ENCODE assay signal across 11 cellular contexts in the genomic region with DNA sequence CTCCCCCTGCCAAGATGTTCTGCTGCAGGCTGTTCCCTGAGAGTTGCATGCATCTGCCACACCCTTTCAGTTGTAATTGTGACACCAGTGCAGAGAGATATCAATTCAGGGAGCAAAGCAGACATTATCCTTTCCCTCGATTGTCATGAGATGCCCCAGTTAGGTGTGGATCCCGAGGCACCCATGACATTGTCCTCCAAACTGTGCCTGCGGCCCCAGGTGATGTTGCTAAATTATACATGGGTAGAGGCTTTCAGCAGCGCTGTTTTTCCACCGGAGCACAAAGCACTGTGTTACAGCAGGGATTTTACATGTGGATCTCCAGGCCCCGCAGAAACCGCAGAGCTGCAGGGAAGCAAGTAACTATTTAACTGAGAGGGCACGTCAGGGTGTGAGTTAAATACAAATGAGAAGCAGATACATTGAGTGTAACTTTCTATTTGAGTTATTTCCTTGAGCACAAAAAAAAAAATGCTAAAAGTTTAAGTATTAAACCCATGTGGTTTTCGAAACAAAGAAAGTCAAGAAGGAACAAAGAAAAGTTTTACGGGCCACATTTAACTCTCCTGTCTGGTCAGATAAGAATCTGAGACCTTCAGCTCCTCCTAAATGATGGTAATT.
DNase-seq lines count a peak whose midpoint lies in the region; ATAC-seq and TF ChIP-seq lines count a peak whose summit lies in the region.
"Had no signal": no experiment of that assay in that cellular context is flagged by ENCODE, and none has a peak within 500 bp of the region (broad histone marks: within the 10 kb centered on the region; RNA-seq: fewer than 3 reads in every experiment).

No MANE protein-coding gene starts in this region.

- peak overlapping the region; percentile 43 for H3K4me3 Mint-ChIP-seq in Calu3 (ENCODE audit: low read depth, unreplicated experiment)

- CTCF ChIA-PET in Calu3 (lab: Charles Lee), result interaction anchor here (0.7 to 1.0 kb wide), 2 partner anchors 23 to 90 kb away, joined by 3 to 4 read pairs; a partner anchor contains a TSS

- peak; percentile 62 for ATAC-seq in HG03097 (IDR thresholded peaks at IDR 0.05; ENCODE audit: low FRiP score, unreplicated experiment)

- peak overlapping the region; percentile 99 for H3K27ac Mint-ChIP-seq in Calu3 (ENCODE audit: unreplicated experiment)

- no TSS peak for BruUV-seq in Calu3 (replicated peaks; lab: Mats Ljungman, UMichigan)

- no peaks in the 10 kb centered on the region for H3K27me3 Mint-ChIP-seq in Calu3 (ENCODE audit: unreplicated experiment)

- H3K36me3 Mint-ChIP-seq in Calu3 (ENCODE audit: insufficient read depth, unreplicated experiment), result peaks cover 14% of the 10 kb centered on the region

- no peaks in the 10 kb centered on the region for H3K9me3 Mint-ChIP-seq in Calu3 (ENCODE audit: low read depth, unreplicated experiment)

- DNase-seq in Calu3 (peak; percentile 47), GM20000 (ENCODE audit: low spot score) (peak; percentile 35), epithelial cell of esophagus (ENCODE audit: low read depth) (peak; percentile 5), NCI-H2196 (lab: John Stamatoyannopoulos, UW; ENCODE audit: unreplicated experiment) (no peak), NCI-H774 (lab: John Stamatoyannopoulos, UW) (no peak), C1 segment of cervical spinal cord (lab: John Stamatoyannopoulos, UW) (no peak)
- DNase-seq in stimulated activated CD4-positive, alpha-beta T cell treated with anti-CD3 and anti-CD28 coated beads, Interleukin-4, amount 100 ng/mL, for 4 hours, result no peak
- DNase-seq: NCI-H2081, ovary had no signal

- H3K4me1 Mint-ChIP-seq in Calu3 (ENCODE audit: low read depth, unreplicated experiment), result peaks cover 59% of the 10 kb centered on the region

- intact Hi-C loops in Calu3 (cut with micrococcal nuclease; ENCODE audit: unreplicated experiment), result loop anchor here (5.0 kb wide), 1 partner anchor 87 kb away; no protein-coding TSS in a partner anchor

- H3K4me3 ChIP-seq in epithelial cell of esophagus (ENCODE audit: low read length), result no peak overlapping the region
- H3K4me3 ChIP-seq: ovary, SK-N-MC had no signal

- TF ChIP-seq CTCF in Calu3 (IDR thresholded peaks at IDR 0.05; ENCODE audit: unreplicated experiment) (no peak), GM20000 (IDR thresholded peaks at IDR 0.05; ENCODE audit: extremely low read depth, missing control alignments) (no peak), epithelial cell of esophagus (IDR thresholded peaks at IDR 0.05; ENCODE audit: insufficient read depth, low read depth, low read length, missing control alignments) (no peak)

Comparison
In these comparisons a context has a peak if more than half of its experiments do, and no peak if none do; other contexts are left out.
1. DNase-seq: peak in Calu3 (single experiment), GM20000 (single experiment) and epithelial cell of esophagus (single experiment); none in stimulated activated CD4-positive, alpha-beta T cell treated with anti-CD3 and anti-CD28 coated beads, Interleukin-4, amount 100 ng/mL, for 4 hours (0 of 2), NCI-H2196 (single experiment), NCI-H774 (single experiment) and C1 segment of cervical spinal cord (0 of 14).